Comparison of ENCODE assay signal across 8 cellular contexts in the genomic region with DNA sequence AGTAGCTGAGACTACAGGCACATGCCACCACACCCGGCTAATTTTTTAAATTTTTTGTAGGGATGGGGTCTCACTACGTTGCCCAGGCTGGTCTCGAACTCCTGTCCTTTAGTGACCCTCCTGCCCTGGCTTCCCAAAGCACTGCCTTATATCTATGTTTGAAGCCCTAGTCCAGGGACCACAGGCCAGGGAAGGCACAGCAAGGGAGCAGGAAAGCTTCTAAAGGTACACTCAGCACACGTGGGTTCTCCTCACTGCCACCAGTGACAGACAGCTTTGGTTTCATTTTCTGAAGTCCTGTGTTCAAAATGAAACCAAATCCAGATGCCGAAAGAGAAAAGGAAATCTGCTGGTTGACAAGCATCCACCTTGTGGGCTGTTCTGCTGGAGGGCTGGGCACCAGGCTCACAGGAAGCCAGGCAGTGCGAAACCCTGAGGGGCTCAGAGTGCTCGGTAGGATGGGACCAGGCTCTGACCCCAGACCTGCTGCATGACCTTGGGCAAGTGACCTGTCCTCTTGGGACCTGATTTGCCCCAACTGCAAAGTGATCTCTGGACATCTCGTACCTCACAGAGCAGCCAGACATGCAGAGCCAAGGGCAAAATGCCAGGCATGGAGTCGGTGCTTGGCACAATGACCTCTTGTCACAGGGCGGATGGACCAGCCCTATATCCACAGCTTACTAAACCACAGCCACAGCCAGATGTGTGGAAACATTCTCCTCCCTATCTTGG. TPM values are rescaled to one million over a fixed set of nuclear protein-coding genes. Genes with fewer than 3 reads are reported as not detected.
DNase-seq lines count a peak whose midpoint lies in the region; ATAC-seq lines count a peak whose summit lies in the region.
"Had no signal": no experiment of that assay in that cellular context is flagged by ENCODE, and none has a peak within 500 bp of the region (broad histone marks: within the 10 kb centered on the region; RNA-seq: fewer than 3 reads in every experiment).

No MANE protein-coding gene starts in this region.

- peak; percentile 81 for DNase-seq in activated CD8-positive, alpha-beta memory T cell treated with anti-CD3 and anti-CD28 coated beads, Interleukin-2, amount 10 ng/mL, durations not matched to agents 7 days and 5 days
- DNase-seq in right cardiac atrium, result peak; percentile 67 to 82 (median 80)
- peak; percentile 32 to 59 for DNase-seq in stimulated activated naive CD8-positive, alpha-beta T cell treated with anti-CD3 and anti-CD28 coated beads, Interleukin-15, amount 100 ng/mL, for 72 hours
- DNase-seq in NCI-H1105 treated with DMSO at 0.1 percent for 48 hours (lab: John Stamatoyannopoulos, UW), result no peak
- no peak for DNase-seq in DMS79 treated with DMSO at 0.1 percent for 48 hours (lab: John Stamatoyannopoulos, UW)
- DNase-seq in OCI-M2 (lab: John Stamatoyannopoulos, UW; ENCODE audit: unreplicated experiment), result no peak

- H3K4me1 Mint-ChIP-seq in IgD-negative memory B cell, result peaks cover 24 to 36% (median 28%) of the 10 kb centered on the region in 3 donors
- peaks cover 34% of the 10 kb centered on the region for H3K4me1 Mint-ChIP-seq in activated CD8-positive, alpha-beta memory T cell treated with anti-CD3 and anti-CD28 coated beads, Interleukin-2, amount 10 ng/mL, durations not matched to agents 7 days and 5 days
- peaks cover 57% of the 10 kb centered on the region for H3K4me1 Mint-ChIP-seq in stimulated activated naive CD8-positive, alpha-beta T cell treated with anti-CD3 and anti-CD28 coated beads, Interleukin-15, amount 100 ng/mL, for 72 hours

- H3K9me3 Mint-ChIP-seq in IgD-negative memory B cell, result no peaks in the 10 kb centered on the region
- H3K9me3 Mint-ChIP-seq in activated CD8-positive, alpha-beta memory T cell treated with anti-CD3 and anti-CD28 coated beads, Interleukin-2, amount 10 ng/mL, durations not matched to agents 7 days and 5 days (ENCODE audit: low read depth), result no peaks in the 10 kb centered on the region
- no peaks in the 10 kb centered on the region for H3K9me3 Mint-ChIP-seq in stimulated activated naive CD8-positive, alpha-beta T cell treated with anti-CD3 and anti-CD28 coated beads, Interleukin-15, amount 100 ng/mL, for 72 hours

- H3K4me3 ChIP-seq in right cardiac atrium (ENCODE audit: low read length), result no peak overlapping the region

- H3K9me3 ChIP-seq in right cardiac atrium (ENCODE audit: control insufficient read depth, low read length), result no peaks in the 10 kb centered on the region

- 42% methylated on average over 10 of the region's 10 CpGs for WGBS in right cardiac atrium

- H3K4me1 ChIP-seq in right cardiac atrium (ENCODE audit: control insufficient read depth, insufficient read depth, low read length), result peaks cover 10% of the 10 kb centered on the region

- CTCF ChIA-PET in activated CD8-positive, alpha-beta memory T cell treated with anti-CD3 and anti-CD28 coated beads, Interleukin-2, amount 10 ng/mL, durations not matched to agents 7 days and 5 days (lab: Charles Lee), result interaction anchor here (1.0 to 7.2 kb wide), 14 partner anchors 11 to 290 kb away, joined by 3 to 257 read pairs (median 6); partner anchors contain the start of gene TNP2

- peak overlapping the region; percentile 49 for H3K27ac ChIP-seq in right cardiac atrium (ENCODE audit: low read length)

- H3K27ac Mint-ChIP-seq in IgD-negative memory B cell, result peak overlapping the region; percentile 78 to 97 (median 94)
- H3K27ac Mint-ChIP-seq in activated CD8-positive, alpha-beta memory T cell treated with anti-CD3 and anti-CD28 coated beads, Interleukin-2, amount 10 ng/mL, durations not matched to agents 7 days and 5 days, result peak overlapping the region; percentile 71
- no peak overlapping the region for H3K27ac Mint-ChIP-seq in stimulated activated naive CD8-positive, alpha-beta T cell treated with anti-CD3 and anti-CD28 coated beads, Interleukin-15, amount 100 ng/mL, for 72 hours

- H3K27me3 ChIP-seq in right cardiac atrium (ENCODE audit: control insufficient read depth, insufficient read depth), result no peaks in the 10 kb centered on the region

- peak overlapping the region; percentile 55 to 100 (median 84) for H3K4me3 Mint-ChIP-seq in IgD-negative memory B cell
- H3K4me3 Mint-ChIP-seq in activated CD8-positive, alpha-beta memory T cell treated with anti-CD3 and anti-CD28 coated beads, Interleukin-2, amount 10 ng/mL, durations not matched to agents 7 days and 5 days, result peak overlapping the region; percentile 52
- H3K4me3 Mint-ChIP-seq in stimulated activated naive CD8-positive, alpha-beta T cell treated with anti-CD3 and anti-CD28 coated beads, Interleukin-15, amount 100 ng/mL, for 72 hours, result peak overlapping the region; percentile 61 to 68

- H3K27me3 Mint-ChIP-seq in IgD-negative memory B cell, result no peaks in the 10 kb centered on the region
- H3K27me3 Mint-ChIP-seq in activated CD8-positive, alpha-beta memory T cell treated with anti-CD3 and anti-CD28 coated beads, Interleukin-2, amount 10 ng/mL, durations not matched to agents 7 days and 5 days, result peaks cover 19% of the 10 kb centered on the region
- peaks cover 12% of the 10 kb centered on the region for H3K27me3 Mint-ChIP-seq in stimulated activated naive CD8-positive, alpha-beta T cell treated with anti-CD3 and anti-CD28 coated beads, Interleukin-15, amount 100 ng/mL, for 72 hours

- H3K36me3 Mint-ChIP-seq in IgD-negative memory B cell, result peaks cover 2% of the 10 kb centered on the region
- peaks cover 15% of the 10 kb centered on the region for H3K36me3 Mint-ChIP-seq in activated CD8-positive, alpha-beta memory T cell treated with anti-CD3 and anti-CD28 coated beads, Interleukin-2, amount 10 ng/mL, durations not matched to agents 7 days and 5 days

- intact Hi-C loops in right cardiac atrium (cut with DNase I), result loop anchor here (5.0 to 10.0 kb wide), 7 partner anchors 99 to 886 kb away; no protein-coding TSS in a partner anchor

- peak; percentile 14 for ATAC-seq in activated CD8-positive, alpha-beta memory T cell treated with anti-CD3 and anti-CD28 coated beads, Interleukin-2, amount 10 ng/mL, durations not matched to agents 7 days and 5 days
- no peak for ATAC-seq in right cardiac atrium
- peak; percentile 6 for ATAC-seq in stimulated activated naive CD8-positive, alpha-beta T cell treated with anti-CD3 and anti-CD28 coated beads, Interleukin-15, amount 100 ng/mL, for 72 hours

RNA-seq across cellular contexts. Expression of gene SOCS1, which starts 2.7 kb away (rescaled TPM):
- 39.1 TPM for polyA plus RNA-seq in IgD-negative memory B cell
- total RNA-seq in activated CD8-positive, alpha-beta memory T cell treated with anti-CD3 and anti-CD28 coated beads, Interleukin-2, amount 10 ng/mL, durations not matched to agents 7 days and 5 days, result 100 to 1,000 TPM; 158 to 200 TPM
- total RNA-seq in right cardiac atrium, result 1 to 10 TPM in 3 of 4 donors, under 1 TPM in 1; 0.96 to 5.5 (median 2.2) TPM
- 2.1 TPM for polyA plus RNA-seq in right cardiac atrium

RNA-seq across cellular contexts. Expression of gene TNP2, which starts 10.4 kb away (rescaled TPM):
- not detected for polyA plus RNA-seq in IgD-negative memory B cell
- not detected for total RNA-seq in activated CD8-positive, alpha-beta memory T cell treated with anti-CD3 and anti-CD28 coated beads, Interleukin-2, amount 10 ng/mL, durations not matched to agents 7 days and 5 days
- not detected for total RNA-seq in right cardiac atrium
- polyA plus RNA-seq in right cardiac atrium, result not detected
- total RNA-seq: osteocyte had no signal

RNA-seq across cellular contexts. Expression of gene PRM3, which starts 14.7 kb away (rescaled TPM):
- polyA plus RNA-seq in IgD-negative memory B cell (not detected), right cardiac atrium (not detected)
- not detected for total RNA-seq in activated CD8-positive, alpha-beta memory T cell treated with anti-CD3 and anti-CD28 coated beads, Interleukin-2, amount 10 ng/mL, durations not matched to agents 7 days and 5 days
- not detected for total RNA-seq in right cardiac atrium
- total RNA-seq: osteocyte had no signal

RNA-seq across cellular contexts. Expression of gene PRM2, which starts 17.6 kb away (rescaled TPM):
- polyA plus RNA-seq in IgD-negative memory B cell (not detected), right cardiac atrium (not detected)
- total RNA-seq in activated CD8-positive, alpha-beta memory T cell treated with anti-CD3 and anti-CD28 coated beads, Interleukin-2, amount 10 ng/mL, durations not matched to agents 7 days and 5 days, result not detected
- not detected for total RNA-seq in right cardiac atrium
- total RNA-seq: osteocyte had no signal

RNA-seq across cellular contexts. Expression of gene PRM1, which starts 22.4 kb away (rescaled TPM):
- polyA plus RNA-seq in IgD-negative memory B cell (not detected), right cardiac atrium (not detected)
- not detected for total RNA-seq in activated CD8-positive, alpha-beta memory T cell treated with anti-CD3 and anti-CD28 coated beads, Interleukin-2, amount 10 ng/mL, durations not matched to agents 7 days and 5 days
- not detected for total RNA-seq in right cardiac atrium
- total RNA-seq: osteocyte had no signal

Comparison
In these comparisons a context has a peak if more than half of its experiments do, and no peak if none do; other contexts are left out.
1. H3K27ac Mint-ChIP-seq: peak in IgD-negative memory B cell (3 of 3) and activated CD8-positive, alpha-beta memory T cell treated with anti-CD3 and anti-CD28 coated beads, Interleukin-2, amount 10 ng/mL, durations not matched to agents 7 days and 5 days (single experiment); none in stimulated activated naive CD8-positive, alpha-beta T cell treated with anti-CD3 and anti-CD28 coated beads, Interleukin-15, amount 100 ng/mL, for 72 hours (0 of 2).
2. ATAC-seq: peak in activated CD8-positive, alpha-beta memory T cell treated with anti-CD3 and anti-CD28 coated beads, Interleukin-2, amount 10 ng/mL, durations not matched to agents 7 days and 5 days (single experiment) and stimulated activated naive CD8-positive, alpha-beta T cell treated with anti-CD3 and anti-CD28 coated beads, Interleukin-15, amount 100 ng/mL, for 72 hours (single experiment); none in right cardiac atrium (0 of 2).
3. DNase-seq: peak in activated CD8-positive, alpha-beta memory T cell treated with anti-CD3 and anti-CD28 coated beads, Interleukin-2, amount 10 ng/mL, durations not matched to agents 7 days and 5 days (single experiment), right cardiac atrium (3 of 3) and stimulated activated naive CD8-positive, alpha-beta T cell treated with anti-CD3 and anti-CD28 coated beads, Interleukin-15, amount 100 ng/mL, for 72 hours (2 of 2); none in NCI-H1105 treated with DMSO at 0.1 percent for 48 hours (single experiment), DMS79 treated with DMSO at 0.1 percent for 48 hours (single experiment) and OCI-M2 (single experiment).
4. RNA of gene SOCS1, which starts 2.7 kb away (total RNA-seq): 158 to 200 TPM in activated CD8-positive, alpha-beta memory T cell treated with anti-CD3 and anti-CD28 coated beads, Interleukin-2, amount 10 ng/mL, durations not matched to agents 7 days and 5 days; 0.96 to 5.5 TPM in right cardiac atrium; every median in the first group is over 10 times any median in the second.
5. Peak in every context shown above with its lines, with median percentiles within 50 percentile points of each other: H3K4me3 Mint-ChIP-seq.